15 cellular contexts compared by ENCODE assay signal in the genomic region with DNA sequence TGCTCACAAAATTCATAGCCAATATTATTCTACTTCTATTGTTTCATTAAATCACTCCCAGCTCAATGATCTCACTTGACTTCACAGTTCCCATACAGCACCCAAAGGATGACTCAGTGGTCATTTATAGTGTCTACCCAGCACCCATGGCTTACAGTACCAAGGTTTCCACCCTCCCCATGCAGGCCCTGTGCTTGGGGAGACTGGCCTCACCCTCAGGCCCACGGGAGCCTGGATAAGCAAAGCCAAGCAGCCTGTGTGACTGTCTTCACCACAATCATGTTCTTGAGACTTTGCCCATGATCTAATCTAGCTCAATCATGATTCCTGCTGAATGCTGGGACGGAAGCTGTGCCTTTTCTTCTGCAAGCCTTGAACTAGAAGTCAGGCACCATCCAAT.
DNase-seq lines count a peak whose midpoint lies in the region; ATAC-seq and TF ChIP-seq lines count a peak whose summit lies in the region.
"Had no signal": no experiment of that assay in that cellular context is flagged by ENCODE, and none has a peak within 500 bp of the region (broad histone marks: within the 10 kb centered on the region; RNA-seq: fewer than 3 reads in every experiment).

No MANE protein-coding gene starts in this region.

- no peak overlapping the region for H3K27ac ChIP-seq in RWPE2 (ENCODE audit: poor library complexity, severe bottlenecking)
- H3K27ac ChIP-seq: ascending aorta, coronary artery, left lung, testis, WERI-Rb-1 had no signal

- H3K27me3 Mint-ChIP-seq in activated CD8-positive, alpha-beta T cell treated with anti-CD3 and anti-CD28 coated beads for 36 hours: peaks cover 5% of the 10 kb centered on the region

- H3K4me1 ChIP-seq in RWPE2 (ENCODE audit: insufficient read depth, poor library complexity, severe bottlenecking): no peaks in the 10 kb centered on the region
- H3K4me1 ChIP-seq: ascending aorta, left lung, testis had no signal

- CTCF ChIA-PET in activated CD8-positive, alpha-beta T cell treated with anti-CD3 and anti-CD28 coated beads for 36 hours (lab: Charles Lee): no interaction called here

- H3K9me3 Mint-ChIP-seq in activated CD8-positive, alpha-beta T cell treated with anti-CD3 and anti-CD28 coated beads for 36 hours: peaks cover 5% of the 10 kb centered on the region

- DNase-seq in ELR (ENCODE audit: low read depth) (peak; percentile 9), RWPE2 (ENCODE audit: low spot score) (no peak), fibroblast of peridontal ligament (ENCODE audit: extremely low read depth) (peak; percentile 64), renal cortical epithelial cell (ENCODE audit: low read depth) (peak; percentile 38), activated gamma-delta T cell treated with Interleukin-2 at 50 U/mL for 16 hours (no peak), NCI-H146 (lab: John Stamatoyannopoulos, UW) (no peak)
- DNase-seq in activated CD8-positive, alpha-beta T cell treated with anti-CD3 and anti-CD28 coated beads for 36 hours: no peak
- DNase-seq: left lung, NCI-H526 treated with DMSO at 0.1 percent for 48 hours, T-helper 2 cell, testis, WERI-Rb-1 had no signal

- TF ChIP-seq CTCF in RWPE2 (IDR thresholded peaks at IDR 0.05; ENCODE audit: poor library complexity, severe bottlenecking): no peak
- no peak for TF ChIP-seq CTCF in activated CD8-positive, alpha-beta T cell treated with anti-CD3 and anti-CD28 coated beads for 36 hours (IDR thresholded peaks at IDR 0.05)

- H3K4me3 Mint-ChIP-seq in activated CD8-positive, alpha-beta T cell treated with anti-CD3 and anti-CD28 coated beads for 36 hours: no peak overlapping the region

- no peak overlapping the region for H3K27ac Mint-ChIP-seq in activated CD8-positive, alpha-beta T cell treated with anti-CD3 and anti-CD28 coated beads for 36 hours

- POLR2A ChIA-PET in activated CD8-positive, alpha-beta T cell treated with anti-CD3 and anti-CD28 coated beads for 36 hours (lab: Charles Lee): no interaction called here

- intact Hi-C loops in activated CD8-positive, alpha-beta T cell treated with anti-CD3 and anti-CD28 coated beads for 36 hours (cut with micrococcal nuclease): no loop called here

- no peaks in the 10 kb centered on the region for H3K36me3 Mint-ChIP-seq in activated CD8-positive, alpha-beta T cell treated with anti-CD3 and anti-CD28 coated beads for 36 hours (ENCODE audit: low read depth)

- H3K4me3 ChIP-seq in RWPE2 (ENCODE audit: severe bottlenecking): no peak overlapping the region
- H3K4me3 ChIP-seq: ascending aorta, coronary artery, left lung, testis had no signal

- peaks cover 2% of the 10 kb centered on the region for H3K9me3 ChIP-seq in RWPE2 (ENCODE audit: severe bottlenecking)
- H3K9me3 ChIP-seq: ascending aorta, testis had no signal

- H3K36me3 ChIP-seq in RWPE2 (ENCODE audit: low read depth): no peaks in the 10 kb centered on the region
- H3K36me3 ChIP-seq: ascending aorta, left lung, WERI-Rb-1 had no signal

- ATAC-seq in RWPE2 (ENCODE audit: low read depth): peak; percentile 42; the same call in 1 of the 3 replicates
- ATAC-seq in activated CD8-positive, alpha-beta T cell treated with anti-CD3 and anti-CD28 coated beads for 36 hours: no peak
- ATAC-seq in GM19452 (IDR thresholded peaks at IDR 0.05; ENCODE audit: unreplicated experiment): no peak
- ATAC-seq: left lung had no signal

- H3K27me3 ChIP-seq in RWPE2 (ENCODE audit: insufficient read depth, poor library complexity, severe bottlenecking): peaks cover 2% of the 10 kb centered on the region
- H3K27me3 ChIP-seq: ascending aorta, left lung, testis had no signal

- H3K4me1 Mint-ChIP-seq in activated CD8-positive, alpha-beta T cell treated with anti-CD3 and anti-CD28 coated beads for 36 hours (ENCODE audit: low read depth): no peaks in the 10 kb centered on the region

Comparison
In these comparisons a context has a peak if more than half of its experiments do, and no peak if none do; other contexts are left out.
1. DNase-seq: peak in ELR (single experiment), fibroblast of peridontal ligament (single experiment) and renal cortical epithelial cell (single experiment); none in RWPE2 (single experiment), activated CD8-positive, alpha-beta T cell treated with anti-CD3 and anti-CD28 coated beads for 36 hours (single experiment), activated gamma-delta T cell treated with Interleukin-2 at 50 U/mL for 16 hours (single experiment) and NCI-H146 (single experiment).